ENCODE assay signal across 8 cellular contexts in genomic region chr7:6930787-6931186, GRCh38.
DNase-seq lines count a peak whose midpoint lies in the region; ATAC-seq and TF ChIP-seq lines count a peak whose summit lies in the region.
"Not testable (repeated sequence)": the region's sequence is repeated elsewhere in the genome, so short reads cannot be mapped to it uniquely, and the experiment has no call there.

No MANE protein-coding gene starts in this region.

- not testable (repeated sequence) for H3K27ac ChIP-seq in OCI-LY3 (ENCODE audit: low read length); naive thymus-derived CD4-positive, alpha-beta T cell (ENCODE audit: low read depth, low read length)

- H3K4me1 ChIP-seq in BE2C; OCI-LY3 (ENCODE audit: low read length); naive thymus-derived CD4-positive, alpha-beta T cell (ENCODE audit: control insufficient read depth in 2 of 2, insufficient read depth in 2 of 2, low read length in 2 of 2): not testable (repeated sequence)

- not testable (repeated sequence) for H3K36me3 ChIP-seq in BE2C; OCI-LY3 (replicated peaks; ENCODE audit: low read depth, low read length); naive thymus-derived CD4-positive, alpha-beta T cell (ENCODE audit: control insufficient read depth in 2 of 3, insufficient read depth in 3 of 3, low read length in 3 of 3)

- DNase-seq in BE2C (peak; percentile 26), glomerular visceral epithelial cell (ENCODE audit: extremely low spot score) (peak; percentile 11)
- DNase-seq in activated CD4-positive, alpha-beta T cell treated with anti-CD3 and anti-CD28 coated beads, Interleukin-2, amount 50 U/mL, for 24 hours (ENCODE audit: low read depth in 1 of 2, low spot score in 1 of 2) = peak; percentile 9 to 21
- peak; percentile 28 for DNase-seq in activated naive CD8-positive, alpha-beta T cell treated with anti-CD3 and anti-CD28 coated beads, Interleukin-2, amount 50 U/mL, for 24 hours
- peak in 8 of 9 donors; percentile 17 to 56 (median 46) for DNase-seq in naive thymus-derived CD4-positive, alpha-beta T cell
- DNase-seq in stimulated activated CD4-positive, alpha-beta T cell treated with anti-CD3 and anti-CD28 coated beads, Interleukin-2, amount 100 ng/mL, for 48 hours = peak; percentile 32 to 40

- not testable (repeated sequence) for H3K9me3 Mint-ChIP-seq in activated naive CD8-positive, alpha-beta T cell treated with anti-CD3 and anti-CD28 coated beads, Interleukin-2, amount 50 U/mL, for 24 hours; naive thymus-derived CD4-positive, alpha-beta T cell

- H2AFZ ChIP-seq in OCI-LY3 (ENCODE audit: low read depth, low read length) = not testable (repeated sequence)

- intact Hi-C loops in naive thymus-derived CD4-positive, alpha-beta T cell (cut with micrococcal nuclease) = not testable (repeated sequence)

- not testable (repeated sequence) for H3K9ac ChIP-seq in OCI-LY3 (ENCODE audit: low read length)

- not testable (repeated sequence) for H3K4me3 Mint-ChIP-seq in activated naive CD8-positive, alpha-beta T cell treated with anti-CD3 and anti-CD28 coated beads, Interleukin-2, amount 50 U/mL, for 24 hours
- H3K4me3 Mint-ChIP-seq in naive thymus-derived CD4-positive, alpha-beta T cell = peak overlapping the region in 7 of 10 donors; percentile 12 to 66 (median 45)

- not testable (repeated sequence) for H4K20me1 ChIP-seq in OCI-LY3 (ENCODE audit: insufficient read depth, low read length)

- POLR2A ChIA-PET in naive thymus-derived CD4-positive, alpha-beta T cell (lab: Charles Lee) = not testable (repeated sequence)

- H3K79me2 ChIP-seq in OCI-LY3 (ENCODE audit: low read length) = not testable (repeated sequence)

- peak; percentile 21; the same call in 1 of the 2 replicates for TF ChIP-seq CTCF in BE2C (IDR thresholded peaks at IDR 0.05; ENCODE audit: low read depth, low read length)
- TF ChIP-seq CTCF in GM12875 (IDR thresholded peaks at IDR 0.05; ENCODE audit: borderline replicate concordance, insufficient read depth, low read depth, low read length) = peak; percentile 44; the same call in 1 of the 2 replicates
- not testable (repeated sequence) for TF ChIP-seq CTCF in OCI-LY3 (IDR thresholded peaks at IDR 0.05; ENCODE audit: low read depth, low read length)

- H3K27ac Mint-ChIP-seq in activated naive CD8-positive, alpha-beta T cell treated with anti-CD3 and anti-CD28 coated beads, Interleukin-2, amount 50 U/mL, for 24 hours; naive thymus-derived CD4-positive, alpha-beta T cell: not testable (repeated sequence)

- not testable (repeated sequence) for H3K27me3 ChIP-seq in BE2C; OCI-LY3 (ENCODE audit: low read depth, low read length); naive thymus-derived CD4-positive, alpha-beta T cell (ENCODE audit: control insufficient read depth in 2 of 2, insufficient read depth in 2 of 2, low read length in 2 of 2)

- not testable (repeated sequence) for H3K9me3 ChIP-seq in BE2C; OCI-LY3 (ENCODE audit: insufficient read depth, low read length); naive thymus-derived CD4-positive, alpha-beta T cell (ENCODE audit: control insufficient read depth in 2 of 3, low read length in 3 of 3)

- CTCF ChIA-PET in naive thymus-derived CD4-positive, alpha-beta T cell (lab: Charles Lee) = not testable (repeated sequence)

- H3K4me2 ChIP-seq in OCI-LY3 (ENCODE audit: low read length) = peak overlapping the region; percentile 53

- not testable (repeated sequence) for H3K27me3 Mint-ChIP-seq in activated naive CD8-positive, alpha-beta T cell treated with anti-CD3 and anti-CD28 coated beads, Interleukin-2, amount 50 U/mL, for 24 hours; naive thymus-derived CD4-positive, alpha-beta T cell

- not testable (repeated sequence) for H3K4me1 Mint-ChIP-seq in activated naive CD8-positive, alpha-beta T cell treated with anti-CD3 and anti-CD28 coated beads, Interleukin-2, amount 50 U/mL, for 24 hours
- peaks cover 0 to 11% (median 9%) of the 10 kb centered on the region in 7 donors for H3K4me1 Mint-ChIP-seq in naive thymus-derived CD4-positive, alpha-beta T cell

- not testable (repeated sequence) for H3K36me3 Mint-ChIP-seq in activated naive CD8-positive, alpha-beta T cell treated with anti-CD3 and anti-CD28 coated beads, Interleukin-2, amount 50 U/mL, for 24 hours (ENCODE audit: low read depth); naive thymus-derived CD4-positive, alpha-beta T cell

- not testable (repeated sequence) for ATAC-seq in activated naive CD8-positive, alpha-beta T cell treated with anti-CD3 and anti-CD28 coated beads, Interleukin-2, amount 50 U/mL, for 24 hours; naive thymus-derived CD4-positive, alpha-beta T cell

- H3K4me3 ChIP-seq in BE2C (ENCODE audit: low read depth, low read length); GM12875 (ENCODE audit: low read depth, low read length); naive thymus-derived CD4-positive, alpha-beta T cell (ENCODE audit: low read length): not testable (repeated sequence)
- 0 out of 2 replicates have a peak overlapping the region, but pooled peaks have one; percentile 31 for H3K4me3 ChIP-seq in OCI-LY3 (ENCODE audit: low read length)
